Comparison of ENCODE assay signal across 8 cellular contexts in the genomic region with DNA sequence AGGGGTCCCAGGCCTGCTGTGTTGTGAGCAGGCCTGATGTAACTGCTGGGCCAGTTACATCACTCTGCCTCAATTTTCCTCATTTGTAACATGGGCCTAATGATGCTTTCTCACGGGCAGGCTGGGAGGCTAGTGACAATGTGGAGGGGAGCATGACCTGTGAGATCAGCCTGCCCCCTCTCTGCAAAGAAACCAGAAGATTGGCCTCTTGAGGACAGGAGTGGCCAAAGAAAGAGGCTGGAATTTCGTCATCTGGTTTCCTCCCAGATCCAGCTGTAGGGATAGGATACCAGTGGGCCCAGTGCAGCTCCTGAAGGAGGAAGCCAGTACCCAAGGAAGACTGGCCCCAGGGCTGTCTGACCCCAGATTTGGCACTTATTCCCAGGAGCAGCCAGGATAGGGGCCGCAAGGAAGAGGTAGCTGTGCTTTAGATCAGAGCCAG. TPM values are rescaled to one million over a fixed set of nuclear protein-coding genes. Genes with fewer than 3 reads are reported as not detected.
DNase-seq lines count a peak whose midpoint lies in the region; ATAC-seq, FAIRE-seq and TF ChIP-seq lines count a peak whose summit lies in the region.

No MANE protein-coding gene starts in this region.

- TF ChIP-seq CTCF in CD14-positive monocyte (IDR thresholded peaks at IDR 0.05): no peak
- no peak for TF ChIP-seq CTCF in astrocyte (IDR thresholded peaks at IDR 0.05; ENCODE audit: insufficient read depth, low read depth, low read length)
- TF ChIP-seq CTCF in keratinocyte (optimal IDR thresholded peaks at IDR 0.05 in 1 of 3, IDR thresholded peaks at IDR 0.05 in 1 of 3, conservative IDR thresholded peaks at IDR 0.05 in 1 of 3; ENCODE audit: extremely low read depth in 1 of 3, insufficient read depth in 2 of 3, low read length in 3 of 3): no peak
- peak in 1 of 3 experiments; percentile 10 for TF ChIP-seq CTCF in testis (IDR thresholded peaks at IDR 0.05)

- peaks cover 27% of the 10 kb centered on the region for H4K20me1 ChIP-seq in astrocyte (ENCODE audit: insufficient read depth, low read length)
- peaks cover 10% of the 10 kb centered on the region for H4K20me1 ChIP-seq in keratinocyte (ENCODE audit: control insufficient read depth, extremely low read depth, insufficient read depth, low read length)

- FAIRE-seq in astrocyte (lab: Jason Lieb, UNC) (no peak), keratinocyte (lab: Jason Lieb, UNC) (peak; percentile 44)

- peak overlapping the region; percentile 83 for H3K4me3 ChIP-seq in astrocyte (ENCODE audit: insufficient read depth, low read depth, low read length)
- H3K4me3 ChIP-seq in keratinocyte (ENCODE audit: control insufficient read depth in 2 of 3, extremely low read depth in 1 of 3, insufficient read depth in 2 of 3, low read depth in 1 of 3, low read length in 3 of 3): peak overlapping the region in 2 of 3 experiments; percentile 78 to 90
- peak overlapping the region; percentile 87 to 96 for H3K4me3 ChIP-seq in testis

- H3K79me2 ChIP-seq in astrocyte (ENCODE audit: insufficient read depth, low read length): peaks cover 40% of the 10 kb centered on the region
- peaks cover 40% of the 10 kb centered on the region for H3K79me2 ChIP-seq in keratinocyte (ENCODE audit: control insufficient read depth, insufficient read depth, low read length)

- peak overlapping the region; percentile 99 for H3K9ac ChIP-seq in astrocyte (ENCODE audit: low read length)
- peak overlapping the region; percentile 96 for H3K9ac ChIP-seq in keratinocyte (ENCODE audit: control insufficient read depth, extremely low read depth, insufficient read depth, low read length)

- intact Hi-C loops in CD14-positive monocyte (cut with micrococcal nuclease) (loop anchor here in 1 of 2 donors (10.0 kb wide), 1 partner anchor 153 kb away; the partner anchor contains the start of gene RAI1), testis (cut with DNase I; ENCODE audit: low total_unique reads) (no loop called here)

- H3K36me3 ChIP-seq in astrocyte (ENCODE audit: insufficient read depth, low read length) (no peaks in the 10 kb centered on the region), keratinocyte (ENCODE audit: control insufficient read depth in 2 of 2, extremely low read depth in 1 of 2, insufficient read depth in 2 of 2, low read length in 2 of 2) (peaks cover 4 to 16% of the 10 kb centered on the region in 2 experiments), testis (ENCODE audit: low read depth, missing control alignments) (no peaks in the 10 kb centered on the region)

- H3K27me3 Mint-ChIP-seq in CD14-positive monocyte (ENCODE audit: low read depth in 3 of 3) (peaks cover 0 to 4% (median 0%) of the 10 kb centered on the region in 3 donors), astrocyte (ENCODE audit: low read depth, unreplicated experiment) (no peaks in the 10 kb centered on the region)

- H3K27ac Mint-ChIP-seq in CD14-positive monocyte: peak overlapping the region; percentile 93 to 98 (median 96)
- peak overlapping the region; percentile 97 for H3K27ac Mint-ChIP-seq in astrocyte (ENCODE audit: unreplicated experiment)

- TF ChIP-seq POLR2A in testis (IDR thresholded peaks at IDR 0.05): no peak

- H3K4me2 ChIP-seq in astrocyte (ENCODE audit: low read length) (peak overlapping the region; percentile 97), keratinocyte (ENCODE audit: control insufficient read depth, extremely low read depth, insufficient read depth, low read depth, low read length) (peak overlapping the region; percentile 87)

- H3K9me1 ChIP-seq in keratinocyte (ENCODE audit: control insufficient read depth, extremely low read depth, insufficient read depth, low read length): peaks cover 3% of the 10 kb centered on the region

- H3K27ac ChIP-seq in astrocyte (ENCODE audit: low read depth, low read length) (peak overlapping the region; percentile 99), keratinocyte (ENCODE audit: control insufficient read depth, insufficient read depth, low read length) (peak overlapping the region; percentile 98), testis (peak overlapping the region; percentile 95 to 98)

- dilution Hi-C loops in keratinocyte (cut with MboI; ENCODE audit: extremely low pct_ligation_motif_present, low sequenced_read_pairs): no loop called here

- peaks cover 16% of the 10 kb centered on the region in 2 donors for H3K36me3 Mint-ChIP-seq in CD14-positive monocyte
- H3K36me3 Mint-ChIP-seq in astrocyte (ENCODE audit: low read depth, unreplicated experiment): peaks cover 5% of the 10 kb centered on the region

- H3K4me1 Mint-ChIP-seq in CD14-positive monocyte: peaks cover 65% of the 10 kb centered on the region
- H3K4me1 Mint-ChIP-seq in astrocyte (ENCODE audit: low read depth, unreplicated experiment): peaks cover 34% of the 10 kb centered on the region

- H3K9me3 ChIP-seq in astrocyte (ENCODE audit: insufficient read depth, low read depth, low read length) (no peaks in the 10 kb centered on the region), keratinocyte (ENCODE audit: control insufficient read depth, low read depth, low read length) (no peaks in the 10 kb centered on the region), testis (no peaks in the 10 kb centered on the region)

- in situ Hi-C loops in KBM-7 (cut with MboI; ENCODE audit: low pct_unique_long_range_greater_than_20kb, low sequenced_read_pairs): no loop called here

- H3K27me3 ChIP-seq in astrocyte (ENCODE audit: insufficient read depth, low read length) (no peaks in the 10 kb centered on the region), keratinocyte (ENCODE audit: control insufficient read depth, extremely low read depth, insufficient read depth, low read length) (no peaks in the 10 kb centered on the region), testis (no peaks in the 10 kb centered on the region)

- no peak for ATAC-seq in left lobe of liver

- H3K9me3 Mint-ChIP-seq in CD14-positive monocyte (no peaks in the 10 kb centered on the region), astrocyte (ENCODE audit: unreplicated experiment) (no peaks in the 10 kb centered on the region)

- H3K4me1 ChIP-seq in astrocyte (ENCODE audit: insufficient read depth, low read length): peaks cover 49% of the 10 kb centered on the region
- H3K4me1 ChIP-seq in keratinocyte (ENCODE audit: control insufficient read depth, extremely low read depth, insufficient read depth, low read length): peaks cover 59% of the 10 kb centered on the region
- peaks cover 68% of the 10 kb centered on the region for H3K4me1 ChIP-seq in testis

- DNase-seq in CD14-positive monocyte (ENCODE audit: low spot score) (no peak), KBM-7 (peak; percentile 52), astrocyte (ENCODE audit: low read depth) (peak; percentile 76), keratinocyte (ENCODE audit: low read depth, low spot score) (no peak), testis (peak; percentile 75), retina (no peak), DMS79 (lab: John Stamatoyannopoulos, UW) (no peak), left lobe of liver (ENCODE audit: low spot score) (no peak)

- WGBS in testis, 2 donors: 14 to 41% methylated on average over 2 to 3 of the region's 3 CpGs

- peak overlapping the region; percentile 90 to 93 for H3K4me3 Mint-ChIP-seq in CD14-positive monocyte
- peak overlapping the region; percentile 91 for H3K4me3 Mint-ChIP-seq in astrocyte (ENCODE audit: unreplicated experiment)

- H2AFZ ChIP-seq in astrocyte (ENCODE audit: low read depth, low read length): no peak overlapping the region
- no peak overlapping the region for H2AFZ ChIP-seq in keratinocyte (ENCODE audit: control insufficient read depth, low read length)

RNA-seq across cellular contexts. Expression of gene SREBF1, which starts 0.6 kb away (rescaled TPM):
- polyA plus RNA-seq in CD14-positive monocyte: 10 to 100 TPM in 1 of 2 donors, 1 to 10 TPM in 1; 7.6 to 10.5 TPM
- total RNA-seq in astrocyte: 59.2 and 65.6 TPM in 2 replicates
- 51.7 to 62.3 TPM (median 59.8 TPM) in 3 replicates for polyA plus RNA-seq in keratinocyte
- polyA plus RNA-seq in keratinocyte (2011; ENCODE audit: low read depth): 141 TPM
- 13.1 and 22.9 TPM in 2 replicates for polyA plus RNA-seq in keratinocyte (2011; cell fraction: cytosol; rRNA removed)
- 193 and 230 TPM in 2 replicates for polyA plus RNA-seq in keratinocyte (2011; cell fraction: nucleus; rRNA removed)
- polyA plus RNA-seq in keratinocyte (2012; ENCODE audit: low replicate concordance): 58.4 and 115 TPM in 2 replicates
- polyA minus RNA-seq in keratinocyte: 92.2 to 212 TPM (median 99.5 TPM) in 3 replicates
- polyA minus RNA-seq in keratinocyte (2011; cell fraction: cytosol; rRNA and poly(A)+ RNA removed): 158 TPM
- polyA minus RNA-seq in keratinocyte (2011; cell fraction: nucleus; rRNA and poly(A)+ RNA removed): 274 and 384 TPM in 2 replicates
- 100 to 1,000 TPM; 239 to 256 TPM for total RNA-seq in testis
- 142 TPM for polyA plus RNA-seq in testis (ENCODE audit: insufficient read depth, low read depth, low replicate concordance)
- 220 TPM for total RNA-seq in left lobe of liver

Comparison
In these comparisons a context has a peak if more than half of its experiments do, and no peak if none do; other contexts are left out.
1. DNase-seq: peak in KBM-7 (single experiment), astrocyte (single experiment) and testis (single experiment); none in CD14-positive monocyte (single experiment), keratinocyte (single experiment), retina (single experiment), DMS79 (single experiment) and left lobe of liver (single experiment).
2. Peak in every context shown above with its lines, with median percentiles within 50 percentile points of each other: H3K27ac ChIP-seq and H3K4me3 ChIP-seq.